10 cellular contexts compared by ENCODE assay signal in genomic region chr2:171798156-171798815, GRCh38.
A peak's percentile ranks its signal among the peaks of the same experiment; 100 is the strongest.
DNase-seq lines count a peak whose midpoint lies in the region; ATAC-seq and TF ChIP-seq lines count a peak whose summit lies in the region.
"Had no signal": no experiment of that assay in that cellular context is flagged by ENCODE, and none has a peak within 500 bp of the region (broad histone marks: within the 10 kb centered on the region; RNA-seq: fewer than 3 reads in every experiment).

No MANE protein-coding gene starts in this region.

- peak overlapping the region; percentile 14 for H3K27ac Mint-ChIP-seq in memory B cell

- no peak for TF ChIP-seq CTCF in GM13977 (IDR thresholded peaks at IDR 0.05; ENCODE audit: extremely low read depth, insufficient read depth, missing control alignments)

- H3K9me3 Mint-ChIP-seq in memory B cell, result no peaks in the 10 kb centered on the region

- no peaks in the 10 kb centered on the region for H3K27me3 Mint-ChIP-seq in memory B cell

- no peaks in the 10 kb centered on the region for H3K9me3 ChIP-seq in right cardiac atrium (ENCODE audit: control insufficient read depth, low read length)

- peaks cover 5% of the 10 kb centered on the region for H3K4me1 Mint-ChIP-seq in memory B cell

- H3K4me3 Mint-ChIP-seq in memory B cell, result no peak overlapping the region

- peaks cover 26% of the 10 kb centered on the region for H3K36me3 Mint-ChIP-seq in memory B cell

- intact Hi-C loops in Right ventricle myocardium superior (cut with DNase I), result no loop called here
- intact Hi-C loops in right cardiac atrium (cut with DNase I), result no loop called here

- no peaks in the 10 kb centered on the region for H3K27me3 ChIP-seq in right cardiac atrium (ENCODE audit: control insufficient read depth, insufficient read depth)

- no peak overlapping the region for H3K4me3 ChIP-seq in right cardiac atrium (ENCODE audit: low read length)

- no peaks in the 10 kb centered on the region for H3K4me1 ChIP-seq in right cardiac atrium (ENCODE audit: control insufficient read depth, insufficient read depth, low read length)

- DNase-seq in COLO829 (ENCODE audit: low spot score), result peak; percentile 28
- peak; percentile 59 for DNase-seq in KBM-7
- DNase-seq in astrocyte of the hippocampus (ENCODE audit: low read depth, low spot score), result peak; percentile 47
- DNase-seq in memory B cell (ENCODE audit: low spot score in 2 of 2), result no peak
- no peak for DNase-seq in retina
- DNase-seq in GM13977 (ENCODE audit: low spot score), result no peak
- DNase-seq in Right ventricle myocardium superior, result no peak
- no peak for DNase-seq in right cardiac atrium
- DNase-seq: foreskin melanocyte, NCI-H226 had no signal

- H3K27ac ChIP-seq in right cardiac atrium (ENCODE audit: low read length), result no peak overlapping the region

- no peak for ATAC-seq in memory B cell (ENCODE audit: low read depth)
- ATAC-seq in Right ventricle myocardium superior (ENCODE audit: poor library complexity), result no peak
- ATAC-seq in right cardiac atrium, result no peak

- in situ Hi-C loops in KBM-7 (cut with MboI; ENCODE audit: low pct_unique_long_range_greater_than_20kb, low sequenced_read_pairs) (no loop called here), GM13977 (cut with MboI; ENCODE audit: low pct_unique_long_range_greater_than_20kb, low sequenced_read_pairs, unreplicated experiment) (no loop called here)

- WGBS in right cardiac atrium, result 79% methylated on average over 6 of the region's 6 CpGs

Comparison
In these comparisons a context has a peak if more than half of its experiments do, and no peak if none do; other contexts are left out.
1. DNase-seq: peak in COLO829 (single experiment), KBM-7 (single experiment) and astrocyte of the hippocampus (single experiment); none in memory B cell (0 of 2), retina (single experiment), GM13977 (single experiment), Right ventricle myocardium superior (single experiment) and right cardiac atrium (0 of 3).